In the genomic region with DNA sequence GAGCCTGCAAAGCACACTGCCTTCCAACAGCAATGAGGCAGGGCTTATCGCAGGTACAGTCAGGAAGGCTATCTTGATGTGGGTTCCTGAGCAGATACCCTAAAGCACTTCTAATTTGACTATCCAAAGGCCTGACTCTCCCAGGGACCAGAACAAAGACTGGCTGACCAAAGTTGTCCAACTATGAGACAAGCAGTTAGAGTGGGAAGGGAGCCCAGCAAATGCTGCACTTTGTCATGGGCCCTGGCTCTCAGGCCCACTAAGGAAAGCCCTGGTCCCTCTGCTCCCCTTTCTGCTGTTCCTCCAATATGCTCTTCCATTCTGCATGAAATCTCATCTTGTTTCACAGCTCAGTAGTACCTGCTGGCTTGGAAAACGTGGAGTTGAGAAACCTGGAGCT, we compare ENCODE assay signal across 20 cellular contexts.
"Had no signal": no experiment of that assay in that cellular context is flagged by ENCODE, and none has a peak within 500 bp of the region (broad histone marks: within the 10 kb centered on the region; RNA-seq: fewer than 3 reads in every experiment).

No MANE protein-coding gene starts in this region.

- H3K4me3 ChIP-seq: dorsolateral prefrontal cortex, psoas muscle, right lobe of liver, smooth muscle cell, transverse colon, upper lobe of right lung, uterus had no signal

- ATAC-seq: foreskin keratinocyte; naive thymus-derived CD4-positive, alpha-beta T cell; right lobe of liver; stimulated activated effector memory CD8-positive, alpha-beta T cell treated with anti-CD3 and anti-CD28 coated beads, Interleukin-12 subunit alpha, Interleukin-12 subunit beta, amount 100 ng/mL, for 72 hours; upper lobe of right lung had no signal

- H3K27ac ChIP-seq: foreskin keratinocyte, psoas muscle, right lobe of liver, transverse colon, upper lobe of right lung, uterus had no signal

- H3K36me3 ChIP-seq: right lobe of liver, transverse colon, upper lobe of right lung, uterus had no signal

- H3K9me3 ChIP-seq: psoas muscle, right lobe of liver, transverse colon, upper lobe of right lung, uterus had no signal

- H3K27me3 ChIP-seq: dorsolateral prefrontal cortex, foreskin keratinocyte, right lobe of liver, transverse colon, upper lobe of right lung, uterus had no signal

- H3K4me1 ChIP-seq: foreskin keratinocyte, psoas muscle, uterus had no signal

- DNase-seq: central memory CD4-positive, alpha-beta T cell; dorsolateral prefrontal cortex; effector CD4-positive, alpha-beta T cell; foreskin keratinocyte; glutamatergic neuron; mesendoderm; midbrain; naive thymus-derived CD4-positive, alpha-beta T cell; nucleus accumbens; psoas muscle; right lobe of liver; stimulated activated CD4-positive, alpha-beta T cell treated with anti-CD3 and anti-CD28 coated beads, Interleukin-12 subunit alpha, Interleukin-12 subunit beta, amount 100 ng/mL, for 4 hours; stimulated activated CD4-positive, alpha-beta T cell treated with anti-CD3 and anti-CD28 coated beads, Interleukin-1b, Interleukin-23, amount 100 ng/mL, for 48 hours; stimulated activated CD4-positive, alpha-beta T cell treated with anti-CD3 and anti-CD28 coated beads, Interleukin-4, amount 100 ng/mL, for 1 hour; stimulated activated naive CD4-positive, alpha-beta T cell treated with Interleukin-2 at 50 U/mL for 16 hours; transverse colon; upper lobe of right lung had no signal
